In genomic region chr4:173414456-173414855, GRCh38 we compare ENCODE assay signal across 21 cellular contexts. TPM values are rescaled to one million over a fixed set of nuclear protein-coding genes. Genes with fewer than 3 reads are reported as not detected.
DNase-seq lines count a peak whose midpoint lies in the region; ATAC-seq and TF ChIP-seq lines count a peak whose summit lies in the region.
"Had no signal": no experiment of that assay in that cellular context is flagged by ENCODE, and none has a peak within 500 bp of the region (broad histone marks: within the 10 kb centered on the region; RNA-seq: fewer than 3 reads in every experiment).

No MANE protein-coding gene starts in this region.

- H3K4me1 Mint-ChIP-seq in activated CD4-positive, alpha-beta T cell treated with anti-CD3 and anti-CD28 coated beads, Interleukin-2, amount 10 ng/mL, durations not matched to agents 24 days and 14 days: no peaks in the 10 kb centered on the region
- H3K4me1 Mint-ChIP-seq: CD8-positive, alpha-beta memory T cell had no signal

- ATAC-seq in upper lobe of left lung (ENCODE audit: low FRiP score in 2 of 2) (no peak), omental fat pad (ENCODE audit: low FRiP score) (no peak), GM18519 (IDR thresholded peaks at IDR 0.05; ENCODE audit: low FRiP score, unreplicated experiment) (no peak)

- DNase-seq in activated CD4-positive, alpha-beta T cell treated with anti-CD3 and anti-CD28 coated beads, Interleukin-2, amount 10 ng/mL, durations not matched to agents 24 days and 14 days: peak; percentile 51
- DNase-seq in activated CD4-positive, alpha-beta T cell treated with anti-CD3 and anti-CD28 coated beads, Interleukin-2, amount 50 U/mL, for 4 hours: no peak
- DNase-seq in upper lobe of left lung (no peak), omental fat pad (ENCODE audit: low spot score) (no peak), NCI-H2029 treated with DMSO at 0.1 percent for 48 hours (lab: John Stamatoyannopoulos, UW) (no peak)
- DNase-seq: C1 segment of cervical spinal cord; Calu3; CD8-positive, alpha-beta memory T cell; DMS153; GOT3; NCI-H1694; NCI-H2081 treated with DMSO at 0.1 percent for 48 hours; NCI-H446; NCI-H526 had no signal

- H3K9me3 Mint-ChIP-seq in activated CD4-positive, alpha-beta T cell treated with anti-CD3 and anti-CD28 coated beads, Interleukin-2, amount 10 ng/mL, durations not matched to agents 24 days and 14 days: no peaks in the 10 kb centered on the region
- H3K9me3 Mint-ChIP-seq: CD8-positive, alpha-beta memory T cell had no signal

- H3K9me3 ChIP-seq in neutrophil: no peaks in the 10 kb centered on the region
- H3K9me3 ChIP-seq in upper lobe of left lung: no peaks in the 10 kb centered on the region

- peak in 1 of 4 donors; percentile 46 for TF ChIP-seq POLR2A in upper lobe of left lung (IDR thresholded peaks at IDR 0.05)

- no peak overlapping the region for H3K4me3 Mint-ChIP-seq in activated CD4-positive, alpha-beta T cell treated with anti-CD3 and anti-CD28 coated beads, Interleukin-2, amount 10 ng/mL, durations not matched to agents 24 days and 14 days
- H3K4me3 Mint-ChIP-seq: CD8-positive, alpha-beta memory T cell had no signal

- H3K36me3 ChIP-seq in neutrophil (no peaks in the 10 kb centered on the region), upper lobe of left lung (no peaks in the 10 kb centered on the region)

- H3K4me1 ChIP-seq in neutrophil (ENCODE audit: control insufficient read depth in 1 of 2, insufficient read depth in 1 of 2, low read depth in 1 of 2, low read length in 1 of 2): peaks cover 91 to 93% of the 10 kb centered on the region in 2 experiments
- peaks cover 7 to 9% (median 8%) of the 10 kb centered on the region in 4 donors for H3K4me1 ChIP-seq in upper lobe of left lung

- H3K27me3 ChIP-seq in neutrophil (no peaks in the 10 kb centered on the region), upper lobe of left lung (no peaks in the 10 kb centered on the region)

- no peak for TF ChIP-seq EP300 in upper lobe of left lung (IDR thresholded peaks at IDR 0.05)

- peak overlapping the region; percentile 37 for H3K27ac ChIP-seq in angular gyrus (ENCODE audit: low read depth, low read length)
- peak overlapping the region; percentile 86 for H3K27ac ChIP-seq in neutrophil
- peak overlapping the region in 3 of 4 donors; percentile 46 to 77 (median 74) for H3K27ac ChIP-seq in upper lobe of left lung
- H3K27ac ChIP-seq: 22Rv1 had no signal

- TF ChIP-seq CTCF in neutrophil (IDR thresholded peaks at IDR 0.05): no peak
- TF ChIP-seq CTCF in upper lobe of left lung (IDR thresholded peaks at IDR 0.05): no peak
- no peak for TF ChIP-seq CTCF in omental fat pad (IDR thresholded peaks at IDR 0.05)

- peak overlapping the region; percentile 43 to 59 for H3K4me3 ChIP-seq in neutrophil (ENCODE audit: low read depth in 1 of 2, low read length in 1 of 2)
- H3K4me3 ChIP-seq in upper lobe of left lung: no peak overlapping the region

- H3K27me3 Mint-ChIP-seq in activated CD4-positive, alpha-beta T cell treated with anti-CD3 and anti-CD28 coated beads, Interleukin-2, amount 10 ng/mL, durations not matched to agents 24 days and 14 days: peaks cover 3% of the 10 kb centered on the region
- H3K27me3 Mint-ChIP-seq: CD8-positive, alpha-beta memory T cell had no signal

- no peaks in the 10 kb centered on the region for H3K36me3 Mint-ChIP-seq in activated CD4-positive, alpha-beta T cell treated with anti-CD3 and anti-CD28 coated beads, Interleukin-2, amount 10 ng/mL, durations not matched to agents 24 days and 14 days (ENCODE audit: low read depth)

- H3K27ac Mint-ChIP-seq in activated CD4-positive, alpha-beta T cell treated with anti-CD3 and anti-CD28 coated beads, Interleukin-2, amount 10 ng/mL, durations not matched to agents 24 days and 14 days: no peak overlapping the region
- H3K27ac Mint-ChIP-seq: CD8-positive, alpha-beta memory T cell had no signal

- intact Hi-C loops in activated CD4-positive, alpha-beta T cell treated with anti-CD3 and anti-CD28 coated beads, Interleukin-2, amount 10 ng/mL, durations not matched to agents 24 days and 14 days (cut with micrococcal nuclease): no loop called here

- 66 to 90% methylated on average over 3 of the region's 3 CpGs for WGBS in upper lobe of left lung, 2 donors

RNA-seq across cellular contexts. Expression of gene SCRG1, which starts 15.5 kb away (rescaled TPM):
- not detected in 2 replicates for total RNA-seq in activated CD4-positive, alpha-beta T cell treated with anti-CD3 and anti-CD28 coated beads, Interleukin-2, amount 10 ng/mL, durations not matched to agents 24 days and 14 days
- under 1 TPM in 2 of 6 donors, not detected in 4; 0.09 to 0.27 TPM for total RNA-seq in upper lobe of left lung
- total RNA-seq in omental fat pad: under 1 TPM; 0.25 to 0.79 (median 0.50) TPM
- total RNA-seq: Calu3; CD8-positive, alpha-beta memory T cell; G401; HT1080; OCI-LY7 had no signal

RNA-seq across cellular contexts. Expression of gene SAP30, which starts 43.7 kb away (rescaled TPM):
- total RNA-seq in activated CD4-positive, alpha-beta T cell treated with anti-CD3 and anti-CD28 coated beads, Interleukin-2, amount 10 ng/mL, durations not matched to agents 24 days and 14 days: 33.1 and 33.8 TPM in 2 replicates
- 10 to 100 TPM; 15.0 to 39.8 (median 18.8) TPM for total RNA-seq in upper lobe of left lung
- total RNA-seq in omental fat pad: 10 to 100 TPM; 25.8 to 61.9 (median 32.7) TPM

Comparison
In these comparisons a context has a peak if more than half of its experiments do, and no peak if none do; other contexts are left out.
1. H3K4me3 ChIP-seq: peak in neutrophil (2 of 2); none in upper lobe of left lung (0 of 4).
2. Peak in every context shown above with its lines, with median percentiles within 50 percentile points of each other: H3K27ac ChIP-seq.